In genomic region chr7:121002755-121003114, GRCh38 we compare ENCODE assay signal across 21 cellular contexts. TPM values are rescaled to one million over a fixed set of nuclear protein-coding genes. Genes with fewer than 3 reads are reported as not detected.
A peak's percentile ranks its signal among the peaks of the same experiment; 100 is the strongest.
DNase-seq lines count a peak whose midpoint lies in the region; ATAC-seq, FAIRE-seq and TF ChIP-seq lines count a peak whose summit lies in the region.
"Had no signal": no experiment of that assay in that cellular context is flagged by ENCODE, and none has a peak within 500 bp of the region (broad histone marks: within the 10 kb centered on the region; RNA-seq: fewer than 3 reads in every experiment).

No MANE protein-coding gene starts in this region.

- no peaks in the 10 kb centered on the region for H3K9me3 ChIP-seq in liver (ENCODE audit: control insufficient read depth in 4 of 4, low read length in 3 of 4)
- no peaks in the 10 kb centered on the region for H3K9me3 ChIP-seq in HepG2 (ENCODE audit: low read length)
- no peaks in the 10 kb centered on the region for H3K9me3 ChIP-seq in fibroblast of lung (ENCODE audit: control insufficient read depth, insufficient read depth, low read depth, low read length)
- no peaks in the 10 kb centered on the region for H3K9me3 ChIP-seq in psoas muscle
- no peaks in the 10 kb centered on the region for H3K9me3 ChIP-seq in aorta (ENCODE audit: control insufficient read depth, low read length)
- H3K9me3 ChIP-seq in testis, result no peaks in the 10 kb centered on the region
- H3K9me3 ChIP-seq: BLaER1, neutrophil had no signal

- intact Hi-C loops in HepG2 (cut with micrococcal nuclease; ENCODE audit: unreplicated experiment) (no loop called here), psoas muscle (cut with DNase I) (loop anchor here in 1 of 2 donors (5.0 kb wide), 1 partner anchor 45 kb away; no protein-coding TSS in a partner anchor), aorta (cut with DNase I) (loop anchor here in 1 of 2 donors (5.0 kb wide), 1 partner anchor 70 kb away; no protein-coding TSS in a partner anchor), testis (cut with DNase I; ENCODE audit: low total_unique reads) (no loop called here)

- H4K20me1 ChIP-seq in HepG2 (ENCODE audit: insufficient read depth, low read length) (no peaks in the 10 kb centered on the region), fibroblast of lung (ENCODE audit: control insufficient read depth, extremely low read depth, insufficient read depth, low read length) (no peaks in the 10 kb centered on the region)
- H4K20me1 ChIP-seq: BLaER1 had no signal

- H3K27me3 ChIP-seq in liver (ENCODE audit: control insufficient read depth in 4 of 4, insufficient read depth in 4 of 4, low read length in 3 of 4) (no peaks in the 10 kb centered on the region), HepG2 (ENCODE audit: control insufficient read depth in 1 of 2, insufficient read depth in 2 of 2, low read length in 2 of 2) (no peaks in the 10 kb centered on the region), fibroblast of lung (ENCODE audit: control insufficient read depth, insufficient read depth, low read length) (no peaks in the 10 kb centered on the region), psoas muscle (ENCODE audit: insufficient read depth in 3 of 3, low read length in 2 of 3) (no peaks in the 10 kb centered on the region), aorta (ENCODE audit: control insufficient read depth in 1 of 2, insufficient read depth in 2 of 2, low read length in 1 of 2) (no peaks in the 10 kb centered on the region), testis (no peaks in the 10 kb centered on the region)
- H3K27me3 ChIP-seq: BLaER1 had no signal

- POLR2A ChIA-PET in HepG2 (lab: Yijun Ruan, JAX), result no interaction called here

- H3K79me2 ChIP-seq in HepG2 (ENCODE audit: insufficient read depth, low read length) (no peaks in the 10 kb centered on the region), fibroblast of lung (ENCODE audit: control insufficient read depth, insufficient read depth, low read length) (peaks cover 73% of the 10 kb centered on the region)

- no peak for TF ChIP-seq RAD21 in liver (IDR thresholded peaks at IDR 0.05)
- no peak for TF ChIP-seq RAD21 in HepG2 (CRISPR knock-in tag; IDR thresholded peaks at IDR 0.05)

- H3K4me2 ChIP-seq in HepG2 (ENCODE audit: low read depth, low read length), result no peak overlapping the region
- peak overlapping the region; percentile 48 for H3K4me2 ChIP-seq in fibroblast of lung (ENCODE audit: extremely low read depth, insufficient read depth, low read length)
- H3K4me2 ChIP-seq: BLaER1 had no signal

- DNase-seq in HepG2 (ENCODE audit: low spot score), result no peak
- DNase-seq in fibroblast of lung (ENCODE audit: low read depth in 2 of 2), result peak; percentile 73 to 85
- DNase-seq in psoas muscle, result no peak
- no peak for DNase-seq in aorta
- DNase-seq in central memory CD4-positive, alpha-beta T cell, result no peak
- no peak for DNase-seq in testis
- DNase-seq: activated CD4-positive, alpha-beta T cell treated with anti-CD3 and anti-CD28 coated beads for 48 hours; effector memory CD8-positive, alpha-beta T cell; GDM1; kidney glomerular epithelial cell; NCI-H146; NCI-H226; NK-92 treated with Interleukin-12 subunit alpha and Interleukin-12 subunit beta, amount 100 ng/mL, for 24 hours; stimulated activated CD4-positive, alpha-beta T cell treated with anti-CD3 and anti-CD28 coated beads, Interleukin-4, amount 100 ng/mL, for 4 hours; SW 1271 had no signal

- TF ChIP-seq POLR2A in HepG2 (IDR thresholded peaks at IDR 0.05; ENCODE audit: insufficient read depth in 1 of 2, low read depth in 2 of 2, low read length in 2 of 2), result no peak
- TF ChIP-seq POLR2A in testis (IDR thresholded peaks at IDR 0.05), result no peak

- peaks cover 0 to 4% (median under 1%) of the 10 kb centered on the region in 4 donors for H3K36me3 ChIP-seq in liver (ENCODE audit: control insufficient read depth in 4 of 4, insufficient read depth in 3 of 4, low read depth in 1 of 4, low read length in 3 of 4)
- H3K36me3 ChIP-seq in HepG2 (replicated peaks in 1 of 2; ENCODE audit: control insufficient read depth in 1 of 2, insufficient read depth in 2 of 2, low read length in 2 of 2), result no peaks in the 10 kb centered on the region
- no peaks in the 10 kb centered on the region for H3K36me3 ChIP-seq in fibroblast of lung (ENCODE audit: control insufficient read depth, insufficient read depth, low read length)
- no peaks in the 10 kb centered on the region for H3K36me3 ChIP-seq in psoas muscle (ENCODE audit: insufficient read depth in 1 of 2, low read depth in 1 of 2)
- H3K36me3 ChIP-seq in aorta (ENCODE audit: control insufficient read depth in 1 of 2, insufficient read depth in 2 of 2, low read length in 1 of 2), result no peaks in the 10 kb centered on the region
- H3K36me3 ChIP-seq in testis (ENCODE audit: low read depth, missing control alignments), result no peaks in the 10 kb centered on the region
- H3K36me3 ChIP-seq: BLaER1, neutrophil had no signal

- in situ Hi-C loops in HepG2 (cut with HindIII; ENCODE audit: extremely low pct_ligation_motif_present, low pct_unique_long_range_greater_than_20kb), result no loop called here

- CTCF ChIA-PET in HepG2 (lab: Yijun Ruan, JAX; ENCODE audit: low intra/inter-chr PET ratio, low total read pairs), result no interaction called here

- H2AFZ ChIP-seq in HepG2 (ENCODE audit: low read length) (no peak overlapping the region), fibroblast of lung (ENCODE audit: low read length) (no peak overlapping the region)

- TF ChIP-seq EP300 in HepG2 (IDR thresholded peaks at IDR 0.05; ENCODE audit: low read depth in 2 of 2, low read length in 2 of 2) (no peak), HepG2 (CRISPR knock-in tag; IDR thresholded peaks at IDR 0.05; ENCODE audit: borderline replicate concordance) (no peak)

- TF ChIP-seq CTCF in liver (IDR thresholded peaks at IDR 0.05; ENCODE audit: low read depth, low read length, missing input control) (no peak), HepG2 (CRISPR knock-in tag; IDR thresholded peaks at IDR 0.05) (no peak), fibroblast of lung (conservative IDR thresholded peaks at IDR 0.05 in 1 of 2, IDR thresholded peaks at IDR 0.05 in 1 of 2; ENCODE audit: low read depth in 1 of 2, low read length in 2 of 2) (no peak), psoas muscle (IDR thresholded peaks at IDR 0.05) (no peak), testis (IDR thresholded peaks at IDR 0.05) (no peak)

- H3K27ac ChIP-seq in liver (ENCODE audit: low read depth in 1 of 2, low read length in 2 of 2) (peak overlapping the region; percentile 57 to 60), HepG2 (ENCODE audit: extremely low read length, insufficient read depth, low read length) (no peak overlapping the region), fibroblast of lung (ENCODE audit: insufficient read depth, low read length) (peak overlapping the region; percentile 40), psoas muscle (peak overlapping the region; percentile 72), aorta (ENCODE audit: low read depth in 1 of 2, low read length in 2 of 2) (peak overlapping the region; percentile 80 to 82), testis (no peak overlapping the region)
- H3K27ac ChIP-seq: BLaER1, neutrophil had no signal

- BruUV-seq in HepG2 (replicated peaks; lab: Mats Ljungman, UMichigan), result no TSS peak

- FAIRE-seq in HepG2 (lab: Jason Lieb, UNC), result no peak
- FAIRE-seq: A204.1 had no signal

- no peak overlapping the region for H3K4me3 ChIP-seq in liver (ENCODE audit: low read depth in 1 of 3, low read length in 3 of 3)
- H3K4me3 ChIP-seq in HepG2 (replicated peaks in 1 of 3; ENCODE audit: insufficient read depth in 1 of 3, low read depth in 2 of 3, low read length in 3 of 3), result no peak overlapping the region
- no peak overlapping the region for H3K4me3 ChIP-seq in fibroblast of lung (replicated peaks in 1 of 4; ENCODE audit: control extremely low read depth in 1 of 4, insufficient read depth in 1 of 4, low read depth in 3 of 4, low read length in 4 of 4)
- no peak overlapping the region for H3K4me3 ChIP-seq in psoas muscle
- H3K4me3 ChIP-seq in aorta (ENCODE audit: low read length in 2 of 2), result peak overlapping the region in 1 of 2 donors; percentile 26
- no peak overlapping the region for H3K4me3 ChIP-seq in testis
- H3K4me3 ChIP-seq: BLaER1 had no signal

- peaks cover 0 to 45% (median 29%) of the 10 kb centered on the region in 4 donors for H3K4me1 ChIP-seq in liver (ENCODE audit: control insufficient read depth in 4 of 4, insufficient read depth in 4 of 4, low read length in 3 of 4)
- H3K4me1 ChIP-seq in HepG2 (ENCODE audit: insufficient read depth, low read length), result no peaks in the 10 kb centered on the region
- peaks cover 19% of the 10 kb centered on the region for H3K4me1 ChIP-seq in fibroblast of lung (ENCODE audit: control insufficient read depth, extremely low read depth, insufficient read depth, low read length)
- H3K4me1 ChIP-seq in psoas muscle, result peaks cover 76% of the 10 kb centered on the region
- peaks cover 7 to 23% of the 10 kb centered on the region in 2 donors for H3K4me1 ChIP-seq in aorta (ENCODE audit: control insufficient read depth in 1 of 2, insufficient read depth in 2 of 2, low read length in 2 of 2)
- peaks cover 5% of the 10 kb centered on the region for H3K4me1 ChIP-seq in testis

- ATAC-seq in HepG2 (no peak), psoas muscle (peak in 1 of 4 donors; percentile 30), aorta (ENCODE audit: low FRiP score) (peak; percentile 48), HG02759 (IDR thresholded peaks at IDR 0.05; ENCODE audit: unreplicated experiment) (no peak)
- ATAC-seq: effector memory CD8-positive, alpha-beta T cell; sciatic nerve had no signal

- H3K9ac ChIP-seq in liver (ENCODE audit: low read depth in 1 of 2, low read length in 2 of 2) (no peak overlapping the region), HepG2 (ENCODE audit: insufficient read depth, low read depth, low read length) (no peak overlapping the region), fibroblast of lung (ENCODE audit: insufficient read depth, low read length) (no peak overlapping the region)
- H3K9ac ChIP-seq: BLaER1 had no signal

- WGBS in liver, result 60% methylated on average over 3 of the region's 3 CpGs
- 4% methylated on average over 3 of the region's 3 CpGs for WGBS in HepG2 (ENCODE audit: low lambda C conversion rate)
- 41 to 56% (median 41%) methylated on average over 3 of the region's 3 CpGs for WGBS in psoas muscle, 3 donors
- WGBS in aorta, 2 donors, result 8 to 12% methylated on average over 3 of the region's 3 CpGs
- WGBS in testis, 2 donors, result 79 to 82% methylated on average over 3 of the region's 3 CpGs

RNA-seq across cellular contexts. Expression of gene CPED1, which starts 14.2 kb away (rescaled TPM):
- 10 to 100 TPM in 1 of 2 donors, 1 to 10 TPM in 1; 8.5 to 58.0 TPM for total RNA-seq in liver
- 10 to 100 TPM; 11.1 to 18.1 TPM for polyA plus RNA-seq in liver
- 27.0 and 41.6 TPM in 2 replicates for total RNA-seq in HepG2 (2016; rRNA removed; fragmentation: Illumina TruSeq; extraction: Trizol)
- 19.1 and 22.1 TPM in 2 replicates for total RNA-seq in HepG2 (2016; cell fraction: cytosol; rRNA removed; fragmentation: Illumina TruSeq; extraction: Trizol; ENCODE audit: low read depth)
- total RNA-seq in HepG2 (2016; cell fraction: insoluble cytoplasmic fraction; rRNA removed; fragmentation: Illumina TruSeq; extraction: Trizol), result 26.8 and 37.9 TPM in 2 replicates
- 42.6 and 47.7 TPM in 2 replicates for total RNA-seq in HepG2 (2016; cell fraction: membrane; rRNA removed; fragmentation: Illumina TruSeq; extraction: Trizol)
- total RNA-seq in HepG2 (2016; cell fraction: nucleus; rRNA removed; fragmentation: Illumina TruSeq; extraction: Trizol), result 34.0 and 36.3 TPM in 2 replicates
- polyA plus RNA-seq in HepG2 (2011; rRNA removed), result 8.1 and 11.5 TPM in 2 replicates
- 5.7 and 8.0 TPM in 2 replicates for polyA plus RNA-seq in HepG2 (2011; cell fraction: cytosol; rRNA removed)
- 4.5 and 5.1 TPM in 2 replicates for polyA plus RNA-seq in HepG2 (2011; cell fraction: nucleus; rRNA removed)
- 8.0 and 9.2 TPM in 2 replicates for polyA plus RNA-seq in HepG2 (2012)
- 13.3 and 13.8 TPM in 2 replicates for polyA plus RNA-seq in HepG2 (2016; cell fraction: cytosol; fragmentation: Illumina TruSeq; extraction: Trizol; ENCODE audit: low read depth)
- polyA plus RNA-seq in HepG2 (2016; cell fraction: insoluble cytoplasmic fraction; fragmentation: Illumina TruSeq; extraction: Trizol; ENCODE audit: low read depth), result 25.0 and 25.2 TPM in 2 replicates
- polyA plus RNA-seq in HepG2 (2016; cell fraction: membrane; fragmentation: Illumina TruSeq; extraction: Trizol; ENCODE audit: low read depth), result 25.4 and 27.2 TPM in 2 replicates
- 12.7 and 13.4 TPM in 2 replicates for polyA plus RNA-seq in HepG2 (2016; cell fraction: nucleus; fragmentation: Illumina TruSeq; extraction: Trizol; ENCODE audit: insufficient read depth, low read depth)
- 2.6 and 9.2 TPM in 2 replicates for polyA minus RNA-seq in HepG2 (2011; rRNA and poly(A)+ RNA removed; ENCODE audit: low replicate concordance)
- 6.2 and 8.8 TPM in 2 replicates for polyA minus RNA-seq in HepG2 (2011; cell fraction: cytosol; rRNA and poly(A)+ RNA removed)
- polyA minus RNA-seq in HepG2 (2011; cell fraction: nucleus; rRNA and poly(A)+ RNA removed), result 22.3 and 31.6 TPM in 2 replicates
- total RNA-seq in fibroblast of lung, result 84.0 and 196 TPM in 2 replicates
- 70.2 and 83.2 TPM in 2 replicates for polyA plus RNA-seq in fibroblast of lung
- polyA plus RNA-seq in fibroblast of lung (2012), result 46.2 and 59.8 TPM in 2 replicates
- polyA minus RNA-seq in fibroblast of lung (ENCODE audit: low replicate concordance), result 142 and 352 TPM in 2 replicates
- total RNA-seq in psoas muscle, result 10 to 100 TPM; 12.0 to 39.2 (median 23.1) TPM
- polyA plus RNA-seq in psoas muscle, result 10 to 100 TPM in 1 of 3 donors, 1 to 10 TPM in 1, under 1 TPM in 1; 0.90 to 11.7 (median 4.9) TPM
- total RNA-seq in aorta, result 100 to 1,000 TPM; 119 to 201 TPM
- 10 to 100 TPM; 35.3 to 39.5 TPM for polyA plus RNA-seq in aorta
- total RNA-seq in testis, result 10 to 100 TPM; 11.8 to 13.1 TPM
- polyA plus RNA-seq in testis (ENCODE audit: insufficient read depth, low read depth, low replicate concordance), result 7.4 TPM

RNA-seq across cellular contexts. Expression of gene ING3, which starts 52.2 kb away (rescaled TPM):
- total RNA-seq in liver, result 10 to 100 TPM in 1 of 2 donors, 1 to 10 TPM in 1; 10.0 to 14.0 TPM
- 10 to 100 TPM in 1 of 2 donors, 1 to 10 TPM in 1; 3.8 to 11.9 TPM for polyA plus RNA-seq in liver
- 12.8 and 17.3 TPM in 2 replicates for total RNA-seq in HepG2 (2016; rRNA removed; fragmentation: Illumina TruSeq; extraction: Trizol)
- 5.4 and 5.6 TPM in 2 replicates for total RNA-seq in HepG2 (2016; cell fraction: cytosol; rRNA removed; fragmentation: Illumina TruSeq; extraction: Trizol; ENCODE audit: low read depth)
- total RNA-seq in HepG2 (2016; cell fraction: insoluble cytoplasmic fraction; rRNA removed; fragmentation: Illumina TruSeq; extraction: Trizol), result 12.3 and 17.5 TPM in 2 replicates
- total RNA-seq in HepG2 (2016; cell fraction: membrane; rRNA removed; fragmentation: Illumina TruSeq; extraction: Trizol), result 9.2 and 10.4 TPM in 2 replicates
- 17.5 and 19.0 TPM in 2 replicates for total RNA-seq in HepG2 (2016; cell fraction: nucleus; rRNA removed; fragmentation: Illumina TruSeq; extraction: Trizol)
- 4.8 and 6.9 TPM in 2 replicates for polyA plus RNA-seq in HepG2 (2011; rRNA removed)
- 1.9 and 3.0 TPM in 2 replicates for polyA plus RNA-seq in HepG2 (2011; cell fraction: cytosol; rRNA removed)
- polyA plus RNA-seq in HepG2 (2011; cell fraction: nucleus; rRNA removed), result 5.0 and 7.6 TPM in 2 replicates
- 4.6 and 5.4 TPM in 2 replicates for polyA plus RNA-seq in HepG2 (2012)
- 1.8 and 2.0 TPM in 2 replicates for polyA plus RNA-seq in HepG2 (2016; cell fraction: cytosol; fragmentation: Illumina TruSeq; extraction: Trizol; ENCODE audit: low read depth)
- polyA plus RNA-seq in HepG2 (2016; cell fraction: insoluble cytoplasmic fraction; fragmentation: Illumina TruSeq; extraction: Trizol; ENCODE audit: low read depth), result 14.2 and 14.8 TPM in 2 replicates
- 2.5 and 3.9 TPM in 2 replicates for polyA plus RNA-seq in HepG2 (2016; cell fraction: membrane; fragmentation: Illumina TruSeq; extraction: Trizol; ENCODE audit: low read depth)
- 23.1 and 23.8 TPM in 2 replicates for polyA plus RNA-seq in HepG2 (2016; cell fraction: nucleus; fragmentation: Illumina TruSeq; extraction: Trizol; ENCODE audit: insufficient read depth, low read depth)
- 3.6 and 5.1 TPM in 2 replicates for polyA minus RNA-seq in HepG2 (2011; rRNA and poly(A)+ RNA removed; ENCODE audit: low replicate concordance)
- 1.4 and 3.0 TPM in 2 replicates for polyA minus RNA-seq in HepG2 (2011; cell fraction: cytosol; rRNA and poly(A)+ RNA removed)
- polyA minus RNA-seq in HepG2 (2011; cell fraction: nucleus; rRNA and poly(A)+ RNA removed), result 31.2 and 43.5 TPM in 2 replicates
- 13.1 and 17.5 TPM in 2 replicates for total RNA-seq in fibroblast of lung
- 14.5 and 16.6 TPM in 2 replicates for polyA plus RNA-seq in fibroblast of lung
- 9.7 TPM in 2 replicates for polyA plus RNA-seq in fibroblast of lung (2012)
- 0.63 and 0.86 TPM in 2 replicates for polyA minus RNA-seq in fibroblast of lung (ENCODE audit: low replicate concordance)
- total RNA-seq in psoas muscle, result 10 to 100 TPM in 1 of 4 donors, 1 to 10 TPM in 3; 7.1 to 10.1 (median 9.6) TPM
- 1 to 10 TPM; 5.5 to 8.3 (median 6.2) TPM for polyA plus RNA-seq in psoas muscle
- 10 to 100 TPM; 15.9 to 16.0 TPM for total RNA-seq in aorta
- 10 to 100 TPM in 1 of 2 donors, 1 to 10 TPM in 1; 7.5 to 15.4 TPM for polyA plus RNA-seq in aorta
- total RNA-seq in testis, result 10 to 100 TPM; 15.9 to 22.7 TPM
- 14.7 TPM for polyA plus RNA-seq in testis (ENCODE audit: insufficient read depth, low read depth, low replicate concordance)

Comparison
In these comparisons a context has a peak if more than half of its experiments do, and no peak if none do; other contexts are left out.
1. H3K27ac ChIP-seq: peak in liver (2 of 2), fibroblast of lung (single experiment), psoas muscle (single experiment) and aorta (2 of 2); none in HepG2 (single experiment) and testis (0 of 2).
2. DNase-seq: peak in fibroblast of lung (2 of 2); none in HepG2 (single experiment), psoas muscle (0 of 2), aorta (0 of 2), central memory CD4-positive, alpha-beta T cell (single experiment) and testis (single experiment).